In the genomic region with DNA sequence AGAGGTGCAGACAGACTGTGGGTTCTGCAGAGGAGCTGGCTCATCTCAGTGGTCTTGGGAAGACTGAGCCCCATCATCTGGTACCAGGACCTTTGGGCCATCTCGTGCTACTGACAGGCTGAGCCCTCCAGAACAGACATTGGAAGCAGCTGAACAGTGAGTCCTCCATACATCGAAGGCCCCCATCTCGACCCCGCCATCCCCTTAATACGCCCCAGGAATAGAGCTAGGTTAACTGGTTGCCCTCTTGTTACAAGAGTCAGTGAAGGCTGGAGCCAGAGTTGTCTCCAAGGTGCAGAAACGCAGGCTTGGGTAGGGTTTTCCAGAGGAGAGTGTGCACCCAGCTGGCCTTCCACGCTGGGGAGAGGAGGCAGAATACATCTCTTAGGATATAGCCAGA, we compare ENCODE assay signal across 20 cellular contexts.
A peak's percentile ranks its signal among the peaks of the same experiment; 100 is the strongest.
DNase-seq lines count a peak whose midpoint lies in the region; ATAC-seq, FAIRE-seq and TF ChIP-seq lines count a peak whose summit lies in the region.
"Had no signal": no experiment of that assay in that cellular context is flagged by ENCODE, and none has a peak within 500 bp of the region (broad histone marks: within the 10 kb centered on the region; RNA-seq: fewer than 3 reads in every experiment).

No MANE protein-coding gene starts in this region.

- CTCF ChIA-PET in RWPE1 (lab: Yijun Ruan, JAX): interaction anchor here (0.5 kb wide), 1 partner anchor 1115 kb away, joined by 3 read pairs; no protein-coding TSS in a partner anchor

- H3K9me3 ChIP-seq in BLaER1 (0 out of 2 replicates have a peak, but pooled peaks cover 1% of the 10 kb centered on the region), kidney (ENCODE audit: control insufficient read depth in 1 of 2, low read length in 2 of 2) (no peaks in the 10 kb centered on the region), tibial nerve (no peaks in the 10 kb centered on the region)

- H3K4me1 Mint-ChIP-seq in activated naive CD8-positive, alpha-beta T cell treated with anti-CD3 and anti-CD28 coated beads for 36 hours: peaks cover 18% of the 10 kb centered on the region
- H3K4me1 Mint-ChIP-seq in effector memory CD8-positive, alpha-beta T cell (ENCODE audit: low read depth in 2 of 2): peaks cover 6 to 17% of the 10 kb centered on the region in 2 donors

- intact Hi-C loops in kidney (cut with DNase I): no loop called here
- intact Hi-C loops in posterior vena cava (cut with DNase I): loop anchor here in 1 of 2 donors (10.0 kb wide), 1 partner anchor 149 kb away; a partner anchor contains a TSS

- TF ChIP-seq EP300 in tibial nerve (IDR thresholded peaks at IDR 0.05): no peak

- H3K4me2 ChIP-seq in BLaER1: peak overlapping the region; percentile 95

- no peak for ATAC-seq in effector memory CD8-positive, alpha-beta T cell (replicated peaks)
- ATAC-seq: CD8-positive, alpha-beta T cell had no signal

- H3K27me3 ChIP-seq in BLaER1 (no peaks in the 10 kb centered on the region), tibial nerve (no peaks in the 10 kb centered on the region)

- no peak overlapping the region for H3K4me3 ChIP-seq in BLaER1
- no peak overlapping the region for H3K4me3 ChIP-seq in kidney (ENCODE audit: low read length in 2 of 2)
- H3K4me3 ChIP-seq in tibial nerve: no peak overlapping the region

- peaks cover 30% of the 10 kb centered on the region for H4K20me1 ChIP-seq in BLaER1

- TF ChIP-seq POLR2A in tibial nerve (IDR thresholded peaks at IDR 0.05): no peak

- no peaks in the 10 kb centered on the region for H3K36me3 Mint-ChIP-seq in activated naive CD8-positive, alpha-beta T cell treated with anti-CD3 and anti-CD28 coated beads for 36 hours
- no peaks in the 10 kb centered on the region for H3K36me3 Mint-ChIP-seq in effector memory CD8-positive, alpha-beta T cell (ENCODE audit: insufficient read depth)

- POLR2A ChIA-PET in RWPE1 (lab: Yijun Ruan, JAX; ENCODE audit: low non-redundant PET): no interaction called here

- no peak for FAIRE-seq in kidney (lab: Jason Lieb, UNC)
- FAIRE-seq: GM12892, GM19239 had no signal

- H3K27ac ChIP-seq in BLaER1 (no peak overlapping the region), RWPE1 (peak overlapping the region; percentile 21; the same call in 1 of the 2 replicates), kidney (ENCODE audit: low read depth in 2 of 2, low read length in 2 of 2) (no peak overlapping the region), tibial nerve (no peak overlapping the region)
- H3K27ac ChIP-seq: HL-60 had no signal

- H3K9me3 Mint-ChIP-seq in activated naive CD8-positive, alpha-beta T cell treated with anti-CD3 and anti-CD28 coated beads for 36 hours: no peaks in the 10 kb centered on the region
- H3K9me3 Mint-ChIP-seq in effector memory CD8-positive, alpha-beta T cell: no peaks in the 10 kb centered on the region
- H3K9me3 Mint-ChIP-seq: CD8-positive, alpha-beta T cell had no signal

- no peak for DNase-seq in RWPE1 (ENCODE audit: low spot score)
- DNase-seq in kidney: peak; percentile 52
- peak; percentile 59 for DNase-seq in posterior vena cava (ENCODE audit: low spot score)
- no peak for DNase-seq in tibial nerve (ENCODE audit: low spot score in 2 of 2)
- no peak for DNase-seq in activated naive CD8-positive, alpha-beta T cell treated with anti-CD3 and anti-CD28 coated beads for 36 hours
- no peak for DNase-seq in effector memory CD8-positive, alpha-beta T cell
- DNase-seq in activated CD4-positive, alpha-beta T cell treated with anti-CD3 and anti-CD28 coated beads, Interleukin-2, amount 50 U/mL, for 1 hour: no peak
- DNase-seq: ACHN; CD8-positive, alpha-beta T cell; COR-L47; DND-41; GDM1; GOT3; HCEC 1CT; HFFc6 had no signal

- H3K4me1 ChIP-seq in BLaER1 (peaks cover 89% of the 10 kb centered on the region), kidney (ENCODE audit: control insufficient read depth in 1 of 2, insufficient read depth in 1 of 2, low read depth in 1 of 2, low read length in 2 of 2) (peaks cover 17 to 29% of the 10 kb centered on the region in 2 donors), tibial nerve (peaks cover 3 to 72% (median 33%) of the 10 kb centered on the region in 4 donors)

- TF ChIP-seq CTCF in RWPE1 (conservative IDR thresholded peaks at IDR 0.05; ENCODE audit: low read depth) (no peak), kidney (IDR thresholded peaks at IDR 0.05; ENCODE audit: borderline replicate concordance, extremely low read depth, insufficient read depth) (no peak), tibial nerve (IDR thresholded peaks at IDR 0.05) (no peak)

- no peak overlapping the region for H3K27ac Mint-ChIP-seq in activated naive CD8-positive, alpha-beta T cell treated with anti-CD3 and anti-CD28 coated beads for 36 hours
- no peak overlapping the region for H3K27ac Mint-ChIP-seq in effector memory CD8-positive, alpha-beta T cell
- H3K27ac Mint-ChIP-seq: CD14-positive monocyte; CD8-positive, alpha-beta T cell; HFFc6 had no signal

- H3K27me3 Mint-ChIP-seq in activated naive CD8-positive, alpha-beta T cell treated with anti-CD3 and anti-CD28 coated beads for 36 hours: no peaks in the 10 kb centered on the region
- H3K27me3 Mint-ChIP-seq in effector memory CD8-positive, alpha-beta T cell: no peaks in the 10 kb centered on the region

- H3K9ac ChIP-seq in BLaER1 (no peak overlapping the region), kidney (ENCODE audit: low read length in 2 of 2) (no peak overlapping the region)

- WGBS in tibial nerve, 2 donors: 78 to 88% methylated on average over 4 to 7 of the region's 7 CpGs

- H3K36me3 ChIP-seq in BLaER1 (no peaks in the 10 kb centered on the region; the same call in 1 of the 2 replicates), kidney (ENCODE audit: control insufficient read depth in 1 of 2, insufficient read depth in 2 of 2, low read length in 2 of 2) (no peaks in the 10 kb centered on the region), tibial nerve (no peaks in the 10 kb centered on the region)

- no peak overlapping the region for H3K4me3 Mint-ChIP-seq in activated naive CD8-positive, alpha-beta T cell treated with anti-CD3 and anti-CD28 coated beads for 36 hours
- no peak overlapping the region for H3K4me3 Mint-ChIP-seq in effector memory CD8-positive, alpha-beta T cell
- H3K4me3 Mint-ChIP-seq: CD14-positive monocyte; CD8-positive, alpha-beta T cell; HFFc6 had no signal

Comparison
In these comparisons a context has a peak if more than half of its experiments do, and no peak if none do; other contexts are left out.
1. DNase-seq: peak in kidney (single experiment) and posterior vena cava (single experiment); none in RWPE1 (single experiment), tibial nerve (0 of 2), activated naive CD8-positive, alpha-beta T cell treated with anti-CD3 and anti-CD28 coated beads for 36 hours (single experiment), effector memory CD8-positive, alpha-beta T cell (0 of 3) and activated CD4-positive, alpha-beta T cell treated with anti-CD3 and anti-CD28 coated beads, Interleukin-2, amount 50 U/mL, for 1 hour (single experiment).